27 cellular contexts compared by ENCODE assay signal in genomic region chr6:134470090-134470975, GRCh38.
DNase-seq lines count a peak whose midpoint lies in the region; ATAC-seq, FAIRE-seq and TF ChIP-seq lines count a peak whose summit lies in the region.
"Had no signal": no experiment of that assay in that cellular context is flagged by ENCODE, and none has a peak within 500 bp of the region (broad histone marks: within the 10 kb centered on the region; RNA-seq: fewer than 3 reads in every experiment).

No MANE protein-coding gene starts in this region.

- intact Hi-C loops in gastrocnemius medialis (cut with DNase I; ENCODE audit: low total_unique reads): loop anchor here (5.0 kb wide), 1 partner anchor 472 kb away; no protein-coding TSS in a partner anchor

- H3K4me1 Mint-ChIP-seq in GM23338: peaks cover 3% of the 10 kb centered on the region; the same call in 1 of the 3 replicates
- no peaks in the 10 kb centered on the region for H3K4me1 Mint-ChIP-seq in stimulated activated naive CD8-positive, alpha-beta T cell treated with anti-CD3 and anti-CD28 coated beads, Interleukin-15, amount 100 ng/mL, for 72 hours

- CTCF ChIA-PET in HEK293T (lab: Yijun Ruan, JAX): no interaction called here

- no peak overlapping the region for H3K9ac ChIP-seq in keratinocyte (ENCODE audit: control insufficient read depth, extremely low read depth, insufficient read depth, low read length)

- no peaks in the 10 kb centered on the region for H3K4me1 ChIP-seq in GM23338 (ENCODE audit: insufficient read depth)
- H3K4me1 ChIP-seq in keratinocyte (ENCODE audit: control insufficient read depth, extremely low read depth, insufficient read depth, low read length): peaks cover 27% of the 10 kb centered on the region
- H3K4me1 ChIP-seq in gastrocnemius medialis: peaks cover 37 to 56% of the 10 kb centered on the region in 2 donors
- H3K4me1 ChIP-seq: HAP-1, SJCRH30 had no signal

- in situ Hi-C loops in gastrocnemius medialis (cut with MboI; ENCODE audit: low sequenced_read_pairs in 4 of 4): loop anchor here in 2 of 4 donors (25.0 kb wide), 1 partner anchor 283 kb away; no protein-coding TSS in a partner anchor

- POLR2A ChIA-PET in HEK293T (lab: Yijun Ruan, JAX): no interaction called here

- FAIRE-seq in keratinocyte (lab: Jason Lieb, UNC): peak; percentile 48
- FAIRE-seq: A549 had no signal

- no peak overlapping the region for H3K4me3 Mint-ChIP-seq in GM23338
- no peak overlapping the region for H3K4me3 Mint-ChIP-seq in stimulated activated naive CD8-positive, alpha-beta T cell treated with anti-CD3 and anti-CD28 coated beads, Interleukin-15, amount 100 ng/mL, for 72 hours
- H3K4me3 Mint-ChIP-seq: CD4-positive, alpha-beta memory T cell had no signal

- dilution Hi-C loops in keratinocyte (cut with MboI; ENCODE audit: extremely low pct_ligation_motif_present, low sequenced_read_pairs): no loop called here

- ATAC-seq in GM23338 (no peak), gastrocnemius medialis (peak; percentile 73 to 76), GM19023 (IDR thresholded peaks at IDR 0.05; ENCODE audit: unreplicated experiment) (no peak)
- no peak for ATAC-seq in stimulated activated naive CD8-positive, alpha-beta T cell treated with anti-CD3 and anti-CD28 coated beads, Interleukin-15, amount 100 ng/mL, for 72 hours
- ATAC-seq: A549, Right ventricle myocardium inferior, SK-N-SH treated with all-trans-retinoic acid at 6 μM for 48 hours had no signal

- H4K20me1 ChIP-seq in GM23338 (replicated peaks; ENCODE audit: insufficient read depth): no peaks in the 10 kb centered on the region
- H4K20me1 ChIP-seq in keratinocyte (ENCODE audit: control insufficient read depth, extremely low read depth, insufficient read depth, low read length): no peaks in the 10 kb centered on the region

- H2AFZ ChIP-seq in GM23338: peak overlapping the region; percentile 87; the same call in 1 of the 2 replicates
- H2AFZ ChIP-seq in keratinocyte (ENCODE audit: control insufficient read depth, low read length): no peak overlapping the region
- H2AFZ ChIP-seq: PC-9 had no signal

- H3K4me2 ChIP-seq in GM23338 (no peak overlapping the region), keratinocyte (ENCODE audit: control insufficient read depth, extremely low read depth, insufficient read depth, low read depth, low read length) (no peak overlapping the region)
- H3K4me2 ChIP-seq: A549, PC-9 had no signal

- H3K36me3 ChIP-seq in GM23338 (ENCODE audit: insufficient read depth): no peaks in the 10 kb centered on the region
- H3K36me3 ChIP-seq in keratinocyte (ENCODE audit: control insufficient read depth in 2 of 2, extremely low read depth in 1 of 2, insufficient read depth in 2 of 2, low read length in 2 of 2): no peaks in the 10 kb centered on the region
- no peaks in the 10 kb centered on the region for H3K36me3 ChIP-seq in gastrocnemius medialis
- H3K36me3 ChIP-seq: HAP-1, SJCRH30 had no signal

- TF ChIP-seq POLR2A in gastrocnemius medialis (IDR thresholded peaks at IDR 0.05): no peak

- no peaks in the 10 kb centered on the region for H3K9me2 ChIP-seq in GM23338 (ENCODE audit: insufficient read depth)

- no peaks in the 10 kb centered on the region for H3K36me3 Mint-ChIP-seq in GM23338 (ENCODE audit: low read depth)
- H3K36me3 Mint-ChIP-seq: CD4-positive, alpha-beta memory T cell had no signal

- H3K9me1 ChIP-seq in keratinocyte (ENCODE audit: control insufficient read depth, extremely low read depth, insufficient read depth, low read length): no peaks in the 10 kb centered on the region

- no peaks in the 10 kb centered on the region for H3F3A ChIP-seq in GM23338 (replicated peaks; ENCODE audit: low read depth)

- H3K9me3 Mint-ChIP-seq in GM23338: no peaks in the 10 kb centered on the region
- H3K9me3 Mint-ChIP-seq in stimulated activated naive CD8-positive, alpha-beta T cell treated with anti-CD3 and anti-CD28 coated beads, Interleukin-15, amount 100 ng/mL, for 72 hours: no peaks in the 10 kb centered on the region

- H3K27ac Mint-ChIP-seq in GM23338: no peak overlapping the region
- H3K27ac Mint-ChIP-seq in stimulated activated naive CD8-positive, alpha-beta T cell treated with anti-CD3 and anti-CD28 coated beads, Interleukin-15, amount 100 ng/mL, for 72 hours: no peak overlapping the region

- H3K9me3 ChIP-seq in keratinocyte (ENCODE audit: control insufficient read depth, low read depth, low read length) (no peaks in the 10 kb centered on the region), gastrocnemius medialis (no peaks in the 10 kb centered on the region)
- H3K9me3 ChIP-seq: A549, HAP-1, SJCRH30 had no signal

- no peak overlapping the region for H3K27ac ChIP-seq in GM23338 (ENCODE audit: low read depth)
- H3K27ac ChIP-seq in keratinocyte (ENCODE audit: control insufficient read depth, insufficient read depth, low read length): no peak overlapping the region
- peak overlapping the region; percentile 86 to 90 (median 87) for H3K27ac ChIP-seq in gastrocnemius medialis
- H3K27ac ChIP-seq: HL-60, PC-9, SJCRH30 had no signal

- TF ChIP-seq CTCF in GM23338 (conservative IDR thresholded peaks at IDR 0.05; ENCODE audit: low read depth in 2 of 2) (no peak), keratinocyte (optimal IDR thresholded peaks at IDR 0.05 in 1 of 3, IDR thresholded peaks at IDR 0.05 in 1 of 3, conservative IDR thresholded peaks at IDR 0.05 in 1 of 3; ENCODE audit: extremely low read depth in 1 of 3, insufficient read depth in 2 of 3, low read length in 3 of 3) (no peak), gastrocnemius medialis (IDR thresholded peaks at IDR 0.05 in 4 of 5, conservative IDR thresholded peaks at IDR 0.05 in 1 of 5) (no peak)

- DNase-seq in GM23338 (ENCODE audit: low spot score): no peak
- no peak for DNase-seq in HEK293T (ENCODE audit: extremely low spot score)
- DNase-seq in keratinocyte (ENCODE audit: low read depth, low spot score): no peak
- no peak for DNase-seq in gastrocnemius medialis
- no peak for DNase-seq in germinal center (ENCODE audit: low spot score)
- DNase-seq in stimulated activated naive CD8-positive, alpha-beta T cell treated with anti-CD3 and anti-CD28 coated beads, Interleukin-15, amount 100 ng/mL, for 72 hours: no peak
- DNase-seq: C1 segment of cervical spinal cord; CD4-positive, alpha-beta memory T cell; COR-L47; DMS53; GOT3; Kasumi-1; NCI-H1092 treated with DMSO at 0.1 percent for 48 hours; NCI-H1436; NCI-H187; NCI-H2081 treated with DMSO at 0.1 percent for 48 hours; NCI-H345; NCI-H510A treated with DMSO at 0.1 percent for 48 hours; NK-92 treated with Interleukin-12 subunit alpha and Interleukin-12 subunit beta, amount 100 ng/mL, for 24 hours; PC-9; SJCRH30 had no signal

- no peaks in the 10 kb centered on the region for H3K79me2 ChIP-seq in GM23338 (replicated peaks; ENCODE audit: insufficient read depth)
- no peaks in the 10 kb centered on the region for H3K79me2 ChIP-seq in keratinocyte (ENCODE audit: control insufficient read depth, insufficient read depth, low read length)

- H3K4me3 ChIP-seq in GM23338 (no peak overlapping the region), keratinocyte (ENCODE audit: control insufficient read depth in 2 of 3, extremely low read depth in 1 of 3, insufficient read depth in 2 of 3, low read depth in 1 of 3, low read length in 3 of 3) (no peak overlapping the region), gastrocnemius medialis (no peak overlapping the region)
- H3K4me3 ChIP-seq: A549, HAP-1, PC-9, SJCRH30 had no signal

- no peaks in the 10 kb centered on the region for H3K27me3 ChIP-seq in GM23338 (ENCODE audit: insufficient read depth)
- no peaks in the 10 kb centered on the region for H3K27me3 ChIP-seq in keratinocyte (ENCODE audit: control insufficient read depth, extremely low read depth, insufficient read depth, low read length)
- H3K27me3 ChIP-seq in gastrocnemius medialis: no peaks in the 10 kb centered on the region
- H3K27me3 ChIP-seq: SJCRH30 had no signal

- H3K27me3 Mint-ChIP-seq in GM23338 (ENCODE audit: insufficient read depth, low read depth, poor library complexity): peaks cover 2% of the 10 kb centered on the region
- H3K27me3 Mint-ChIP-seq in stimulated activated naive CD8-positive, alpha-beta T cell treated with anti-CD3 and anti-CD28 coated beads, Interleukin-15, amount 100 ng/mL, for 72 hours: no peaks in the 10 kb centered on the region
- H3K27me3 Mint-ChIP-seq: CD4-positive, alpha-beta memory T cell had no signal

TF ChIP-seq in GM23338, 12 proteins besides CTCF, POLR2A, EP300 and RAD21 (continues in another document):
- TF ChIP-seq ZNF114 (CRISPR knock-in tag; IDR thresholded peaks at IDR 0.05): no peak
- no peak for TF ChIP-seq CREB1 (CRISPR knock-in tag; IDR thresholded peaks at IDR 0.05; ENCODE audit: low read depth)
- no peak for TF ChIP-seq POLR2AphosphoS5 (IDR thresholded peaks at IDR 0.05; ENCODE audit: low read depth)
- no peak for TF ChIP-seq ZNF331 (CRISPR knock-in tag; IDR thresholded peaks at IDR 0.05; ENCODE audit: low read depth)
- no peak for TF ChIP-seq EZH2 (IDR thresholded peaks at IDR 0.05; ENCODE audit: low read depth, unreplicated experiment)

TF ChIP-seq in HEK293T, 16 proteins besides CTCF, POLR2A, EP300 and RAD21:
- TF ChIP-seq FOXA1 (IDR thresholded peaks at IDR 0.05) (no peak), PKNOX1 (IDR thresholded peaks at IDR 0.05) (peak; percentile 82)

Comparison
In these comparisons a context has a peak if more than half of its experiments do, and no peak if none do; other contexts are left out.
1. ATAC-seq: peak in gastrocnemius medialis (2 of 2); none in GM23338 (single experiment), GM19023 (single experiment) and stimulated activated naive CD8-positive, alpha-beta T cell treated with anti-CD3 and anti-CD28 coated beads, Interleukin-15, amount 100 ng/mL, for 72 hours (single experiment).
2. H3K27ac ChIP-seq: peak in gastrocnemius medialis (4 of 4); none in GM23338 (single experiment) and keratinocyte (single experiment).